ENCODE assay signal across 8 cellular contexts in the genomic region with DNA sequence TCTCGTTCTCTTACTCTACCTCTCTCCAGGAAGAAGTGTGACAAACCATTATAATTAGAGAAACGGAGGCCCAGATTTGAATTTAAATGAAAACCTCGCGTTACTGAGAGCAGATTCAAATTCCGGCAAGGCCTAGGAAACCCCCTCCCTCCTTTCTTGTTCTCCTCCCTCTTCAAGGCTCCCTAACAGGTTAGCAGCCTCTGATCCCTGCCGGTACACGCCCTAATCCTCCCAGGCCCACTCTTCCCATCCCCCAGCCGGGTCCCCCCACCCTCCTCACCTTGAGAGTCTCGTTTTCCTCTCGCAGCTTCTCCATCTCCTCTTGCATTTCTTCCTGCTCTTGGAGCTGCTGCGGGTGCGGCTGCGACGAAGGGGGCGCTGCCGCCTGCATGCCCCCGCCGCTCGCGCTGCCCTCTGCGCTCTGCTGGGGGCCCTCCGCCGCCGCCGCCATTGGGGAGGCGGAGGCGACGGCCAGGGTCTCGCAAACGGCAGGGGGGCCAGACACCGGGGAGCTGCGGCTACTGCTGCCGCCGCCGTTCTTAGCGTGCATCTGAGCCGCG. TPM values are rescaled to one million over a fixed set of nuclear protein-coding genes. Genes with fewer than 3 reads are reported as not detected.
DNase-seq lines count a peak whose midpoint lies in the region; ATAC-seq, FAIRE-seq and TF ChIP-seq lines count a peak whose summit lies in the region.

No MANE protein-coding gene starts in this region.

- RAD21 ChIA-PET in GM12878 (lab: Charles Lee; ENCODE audit: unreplicated experiment), result interaction anchor here (0.7 to 2.3 kb wide), 8 partner anchors 19 to 96 kb away, joined by 3 to 14 read pairs (median 4); no protein-coding TSS in a partner anchor

- H3K9me3 ChIP-seq in GM12878 (replicated peaks; ENCODE audit: control insufficient read depth, insufficient read depth, low read length), result no peaks in the 10 kb centered on the region

- SMC1A ChIA-PET in GM12878 (lab: Charles Lee; ENCODE audit: uncharacterized antibody, unreplicated experiment), result interaction anchor here (1.0 to 3.9 kb wide), 9 partner anchors 8 to 212 kb away, joined by 3 to 21 read pairs (median 5); partner anchors contain the start of gene KIAA0408

- no peaks in the 10 kb centered on the region for H4K20me1 ChIP-seq in GM12878 (ENCODE audit: control insufficient read depth, insufficient read depth)

- H3K79me2 ChIP-seq in GM12878 (ENCODE audit: control insufficient read depth, insufficient read depth, low read length), result no peaks in the 10 kb centered on the region

- H3K27me3 ChIP-seq in GM12878 (replicated peaks in 1 of 2; ENCODE audit: control insufficient read depth in 2 of 2, insufficient read depth in 2 of 2, low read length in 1 of 2), result peaks cover 8 to 15% of the 10 kb centered on the region in 2 experiments

- no peak for TF ChIP-seq CTCF in GM12878 (IDR thresholded peaks at IDR 0.05 in 2 of 3, conservative IDR thresholded peaks at IDR 0.05 in 1 of 3; ENCODE audit: control insufficient read depth in 2 of 3, extremely low read depth in 1 of 3, insufficient read depth in 1 of 3, low read depth in 3 of 3, low read length in 3 of 3)

- no peak for FAIRE-seq in GM12878 (lab: Jason Lieb, UNC)

- TF ChIP-seq RAD21 in GM12878 (IDR thresholded peaks at IDR 0.05; ENCODE audit: insufficient read depth, low read depth, low read length), result no peak

- H3K27ac ChIP-seq in GM12878 (ENCODE audit: control insufficient read depth, insufficient read depth), result no peak overlapping the region
- peak overlapping the region in 10 of 21 experiments; percentile 4 to 67 (median 38) for H3K27ac ChIP-seq in skin epidermis

- no peak overlapping the region for H3K9ac ChIP-seq in GM12878 (ENCODE audit: control insufficient read depth, insufficient read depth, low read length)

- H3K4me3 ChIP-seq in GM12878, result peak overlapping the region; percentile 62; the same call in 1 of the 2 replicates
- H3K4me3 ChIP-seq in skin epidermis, result peak overlapping the region; percentile 39 to 76 (median 56)

- CTCF ChIA-PET in GM12878 (lab: Yijun Ruan, JAX), result interaction anchor here (0.7 to 4.6 kb wide), 25 partner anchors 9 to 328 kb away, joined by 3 to 28 read pairs (median 6); no protein-coding TSS in a partner anchor

- H3K4me2 ChIP-seq in GM12878 (ENCODE audit: control insufficient read depth, insufficient read depth), result peak overlapping the region; percentile 92

- intact Hi-C loops in GM12878 (cut with micrococcal nuclease; ENCODE audit: unreplicated experiment), result no loop called here

- TF ChIP-seq POLR2A in GM12878 (IDR thresholded peaks at IDR 0.05; ENCODE audit: low read depth, low read length), result no peak

- POLR2A ChIA-PET in GM12878 (lab: Charles Lee), result interaction anchor here (1.2 to 2.0 kb wide), 2 partner anchors 31 to 49 kb away, joined by 3 to 7 read pairs; no protein-coding TSS in a partner anchor

- in situ Hi-C loops in GM12878 (cut with MboI), result no loop called here

- 1% methylated on average over 37 of the region's 38 CpGs for WGBS in GM12878 (ENCODE audit: insufficient coverage, insufficient replicate concordance, low lambda C conversion rate, missing lambda C conversion rate)

- peaks cover 4% of the 10 kb centered on the region for H3K4me1 ChIP-seq in GM12878 (ENCODE audit: control insufficient read depth, insufficient read depth, low read length)

- TF ChIP-seq EP300 in GM12878 (IDR thresholded peaks at IDR 0.05; ENCODE audit: borderline replicate concordance in 1 of 2, control insufficient read depth in 1 of 2, low read depth in 2 of 2, low read length in 2 of 2), result no peak

- DNase-seq in NCI-H1092 treated with DMSO at 0.1 percent for 48 hours (lab: John Stamatoyannopoulos, UW) (peak; percentile 58), NCI-H1092 (lab: John Stamatoyannopoulos, UW) (no peak), H4 (ENCODE audit: low spot score) (peak; percentile 5), NCI-H524 (lab: John Stamatoyannopoulos, UW) (peak; percentile 56 to 70), GM12878 (ENCODE audit: low read depth, low spot score) (no peak), iPS-NIHi7 (ENCODE audit: extremely low spot score) (peak; percentile 62), RPMI8226 (no peak)

- H2AFZ ChIP-seq in GM12878 (ENCODE audit: control insufficient read depth, low read depth, low read length), result peak overlapping the region; percentile 44; the same call in 1 of the 2 replicates

- BruUV-seq in GM12878 (replicated peaks; lab: Mats Ljungman, UMichigan), result no TSS peak

- no peak for ATAC-seq in GM12878

- no peaks in the 10 kb centered on the region for H3K36me3 ChIP-seq in GM12878 (ENCODE audit: control insufficient read depth in 2 of 2, insufficient read depth in 2 of 2, low read length in 1 of 2)

TF ChIP-seq in GM12878, 131 proteins besides CTCF, POLR2A, EP300 and RAD21:
- no peak for TF ChIP-seq ZNF384 (IDR thresholded peaks at IDR 0.05; ENCODE audit: borderline replicate concordance, low read depth, low read length)
- TF ChIP-seq SUZ12 (IDR thresholded peaks at IDR 0.05; ENCODE audit: unreplicated experiment), result peak; percentile 93
TF ChIP-seq in GM12878: peak in this region for 1.

RNA-seq across cellular contexts. Expression of gene KIAA0408, which starts 56.1 kb away (rescaled TPM):
- 0.94 and 1.4 TPM in 2 replicates for total RNA-seq in H4 (2014; rRNA removed; shearing (Covaris generic))
- not detected in 2 replicates for total RNA-seq in GM12878 (2013; cell fraction: nucleolus; rRNA removed)
- total RNA-seq in GM12878 (2014; rRNA removed), result 0.06 and 0.11 TPM in 2 replicates
- 0.04 TPM in 1 of 2 replicates, not detected in the other for total RNA-seq in GM12878 (2014; rRNA removed; fragmentation: Illumina TruSeq; extraction: Trizol)
- not detected in 2 replicates for total RNA-seq in GM12878 (2021)
- polyA plus RNA-seq in GM12878 (2011; ENCODE audit: low read depth), result 0.07 TPM
- 0.30 and 0.76 TPM in 2 replicates for polyA plus RNA-seq in GM12878 (2011; rRNA removed)
- polyA plus RNA-seq in GM12878 (2011; cell fraction: cytosol; rRNA removed), result 0.25 and 0.28 TPM in 2 replicates
- polyA plus RNA-seq in GM12878 (2011; cell fraction: nucleus; rRNA removed), result 0.83 and 1.1 TPM in 2 replicates
- 0.07 and 0.34 TPM in 2 replicates for polyA plus RNA-seq in GM12878 (2012)
- polyA plus RNA-seq in GM12878 (2014; fragmentation: Illumina TruSeq; extraction: Trizol), result 0.07 and 0.10 TPM in 2 replicates
- not detected for polyA plus RNA-seq in GM12878 (2014; fragmentation: Nextera tagmentation; extraction: Ambion mirVana)
- polyA plus RNA-seq in GM12878 (2014; rRNA removed), result 0.03 TPM in 2 replicates
- polyA plus RNA-seq in GM12878 (2016; fragmentation: Nextera tagmentation; extraction: Ambion mirVana), result under 1 TPM in 1 of 2 experiments, not detected in 1; 0.10 TPM
- 0.07 and 0.21 TPM in 2 replicates for polyA minus RNA-seq in GM12878 (2011; rRNA and poly(A)+ RNA removed)
- polyA minus RNA-seq in GM12878 (2011; cell fraction: cytosol; rRNA and poly(A)+ RNA removed), result 0.40 TPM in 1 of 2 replicates, not detected in the other
- 0.12 and 0.38 TPM in 2 replicates for polyA minus RNA-seq in GM12878 (2011; cell fraction: nucleus; rRNA and poly(A)+ RNA removed)

Comparison
In these comparisons a context has a peak if more than half of its experiments do, and no peak if none do; other contexts are left out.
1. DNase-seq: peak in NCI-H1092 treated with DMSO at 0.1 percent for 48 hours (single experiment), H4 (single experiment), NCI-H524 (2 of 2) and iPS-NIHi7 (single experiment); none in NCI-H1092 (single experiment), GM12878 (single experiment) and RPMI8226 (single experiment).